ENCODE assay signal across 7 cellular contexts in the genomic region with DNA sequence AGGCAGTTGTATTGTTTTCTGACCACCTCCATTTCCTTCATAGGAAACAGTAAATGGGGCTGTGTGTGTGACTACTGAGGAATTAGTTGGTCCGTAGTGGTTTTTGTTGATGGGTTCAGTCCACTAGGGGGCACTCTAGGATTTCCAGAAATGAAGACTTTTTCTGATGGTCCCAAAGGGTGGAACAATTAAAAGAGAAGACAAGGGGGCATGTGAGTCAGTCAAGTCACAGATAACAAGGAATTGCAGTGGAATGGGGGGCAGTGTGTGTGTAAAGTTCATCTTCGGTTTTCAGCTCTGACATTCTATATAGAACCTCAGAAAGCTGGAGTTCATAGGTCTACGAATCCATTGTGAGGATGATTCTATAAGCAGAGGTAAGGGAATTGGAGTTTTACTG.
DNase-seq lines count a peak whose midpoint lies in the region; ATAC-seq, FAIRE-seq and TF ChIP-seq lines count a peak whose summit lies in the region.

No MANE protein-coding gene starts in this region.

- H3K4me3 ChIP-seq in GM12865 (ENCODE audit: low read depth, low read length) (no peak overlapping the region), adipocyte (ENCODE audit: low read length) (no peak overlapping the region)

- H3K27me3 Mint-ChIP-seq in naive thymus-derived CD8-positive, alpha-beta T cell, result peaks cover 0 to 21% (median 6%) of the 10 kb centered on the region in 5 donors

- ATAC-seq in naive thymus-derived CD8-positive, alpha-beta T cell, result peak; percentile 37 to 61
- ATAC-seq in HG03457 (IDR thresholded peaks at IDR 0.05; ENCODE audit: unreplicated experiment), result no peak

- peaks cover 0 to 8% (median 0%) of the 10 kb centered on the region in 3 donors for H3K36me3 Mint-ChIP-seq in naive thymus-derived CD8-positive, alpha-beta T cell

- H3K9ac ChIP-seq in adipocyte (ENCODE audit: low read length), result no peak overlapping the region

- peaks cover 27% of the 10 kb centered on the region for H3K27me3 ChIP-seq in adipocyte (replicated peaks; ENCODE audit: control insufficient read depth, insufficient read depth, low read length)

- H3K36me3 ChIP-seq in adipocyte (ENCODE audit: control insufficient read depth, insufficient read depth, low read length, severe bottlenecking), result no peaks in the 10 kb centered on the region

- FAIRE-seq in H54 (lab: Jason Lieb, UNC), result no peak

- POLR2A ChIA-PET in naive thymus-derived CD8-positive, alpha-beta T cell (lab: Charles Lee), result interaction anchor here (1.6 kb wide), 1 partner anchor 8 kb away, joined by 7 read pairs; no protein-coding TSS in a partner anchor

- no peak for TF ChIP-seq POLR2A in H54 (IDR thresholded peaks at IDR 0.05; ENCODE audit: low read depth, low read length)

- peak; percentile 51 for TF ChIP-seq CTCF in GM12865 (IDR thresholded peaks at IDR 0.05; ENCODE audit: insufficient read depth, low read depth, low read length, missing control alignments)

- peak overlapping the region; percentile 21 to 85 (median 64) for H3K4me3 Mint-ChIP-seq in naive thymus-derived CD8-positive, alpha-beta T cell

- peaks cover 3 to 15% (median 4%) of the 10 kb centered on the region in 4 donors for H3K4me1 Mint-ChIP-seq in naive thymus-derived CD8-positive, alpha-beta T cell

- H3K9me3 ChIP-seq in adipocyte (ENCODE audit: control insufficient read depth, low read length), result no peaks in the 10 kb centered on the region

- H3K4me1 ChIP-seq in adipocyte (ENCODE audit: control insufficient read depth, insufficient read depth, low read length), result no peaks in the 10 kb centered on the region

- no peaks in the 10 kb centered on the region for H3K9me3 Mint-ChIP-seq in naive thymus-derived CD8-positive, alpha-beta T cell

- H3K27ac Mint-ChIP-seq in naive thymus-derived CD8-positive, alpha-beta T cell, result peak overlapping the region in 8 of 10 donors; percentile 10 to 70 (median 46)

- peak; percentile 41 for DNase-seq in GM12865 (ENCODE audit: low read depth)
- peak; percentile 25 for DNase-seq in MV-4-11 (lab: John Stamatoyannopoulos, UW)
- DNase-seq in adipocyte (ENCODE audit: low read depth), result peak; percentile 1
- DNase-seq in naive thymus-derived CD8-positive, alpha-beta T cell, result peak in 7 of 10 donors; percentile 16 to 58 (median 37)
- no peak for DNase-seq in H54 (ENCODE audit: insufficient read length, low spot score)
- no peak for DNase-seq in NCI-H226

Comparison
In these comparisons a context has a peak if more than half of its experiments do, and no peak if none do; other contexts are left out.
1. DNase-seq: peak in GM12865 (single experiment), MV-4-11 (single experiment), adipocyte (single experiment) and naive thymus-derived CD8-positive, alpha-beta T cell (7 of 10); none in H54 (single experiment) and NCI-H226 (single experiment).